1 cellular context compared by ENCODE assay signal in genomic region chrY:2857068-2857467, GRCh38.
TF ChIP-seq lines count a peak whose summit lies in the region.

No MANE protein-coding gene starts in this region.

TF ChIP-seq in GM23338, 12 proteins besides CTCF, POLR2A, EP300 and RAD21 (continued from another document):
- TF ChIP-seq ZNF462 (CRISPR knock-in tag; IDR thresholded peaks at IDR 0.05) (no peak), NANOG (IDR thresholded peaks at IDR 0.05; ENCODE audit: borderline replicate concordance) (no peak), ZNF331 (CRISPR knock-in tag; IDR thresholded peaks at IDR 0.05; ENCODE audit: low read depth) (no peak), POLR2AphosphoS5 (IDR thresholded peaks at IDR 0.05; ENCODE audit: low read depth) (no peak), ETS1 (IDR thresholded peaks at IDR 0.05) (no peak), STAT1 (IDR thresholded peaks at IDR 0.05; ENCODE audit: unreplicated experiment) (no peak)
